ENCODE assay signal across 21 cellular contexts in genomic region chrX:44025611-44026010, GRCh38. TPM values are rescaled to one million over a fixed set of nuclear protein-coding genes. Genes with fewer than 3 reads are reported as not detected.
DNase-seq lines count a peak whose midpoint lies in the region; ATAC-seq, FAIRE-seq and TF ChIP-seq lines count a peak whose summit lies in the region.
"Had no signal": no experiment of that assay in that cellular context is flagged by ENCODE, and none has a peak within 500 bp of the region (broad histone marks: within the 10 kb centered on the region; RNA-seq: fewer than 3 reads in every experiment).

No MANE protein-coding gene starts in this region.

- H3K27ac Mint-ChIP-seq in T-helper 17 cell = no peak overlapping the region
- H3K27ac Mint-ChIP-seq: CD8-positive, alpha-beta T cell; stimulated activated naive CD8-positive, alpha-beta T cell treated with anti-CD3 and anti-CD28 coated beads, Interleukin-15, Interleukin-2, amounts not matched to agents 100 ng/mL and 50 ng/mL, for 24 hours; type B pancreatic cell had no signal

- no peak for TF ChIP-seq RAD21 in SK-N-SH (IDR thresholded peaks at IDR 0.05; ENCODE audit: low read length)

- no peaks in the 10 kb centered on the region for H3K9me3 ChIP-seq in SK-N-SH
- H3K9me3 ChIP-seq in adipocyte (ENCODE audit: control insufficient read depth, low read length) = peaks cover 11% of the 10 kb centered on the region
- H3K9me3 ChIP-seq in T-helper 17 cell (ENCODE audit: control insufficient read depth, low read length, poor library complexity, severe bottlenecking) = no peaks in the 10 kb centered on the region
- H3K9me3 ChIP-seq in kidney (ENCODE audit: control insufficient read depth in 1 of 2, low read length in 2 of 2) = no peaks in the 10 kb centered on the region
- H3K9me3 ChIP-seq: SJSA1 had no signal

- POLR2A ChIA-PET in SK-N-SH (lab: Yijun Ruan, JAX) = no interaction called here

- no peak overlapping the region for H3K4me3 ChIP-seq in SK-N-SH (ENCODE audit: low read depth in 2 of 2, low read length in 1 of 2)
- no peak overlapping the region for H3K4me3 ChIP-seq in adipocyte (ENCODE audit: low read length)
- no peak overlapping the region for H3K4me3 ChIP-seq in kidney (ENCODE audit: low read length in 2 of 2)
- H3K4me3 ChIP-seq: SJSA1 had no signal

- H3K4me1 Mint-ChIP-seq in T-helper 17 cell = no peaks in the 10 kb centered on the region

- CTCF ChIA-PET in SK-N-SH (lab: Yijun Ruan, JAX) = interaction anchor here (0.8 to 1.2 kb wide), 4 partner anchors 14 to 218 kb away, joined by 3 to 6 read pairs (median 3); no protein-coding TSS in a partner anchor

- H3K4me1 ChIP-seq in SK-N-SH (ENCODE audit: control insufficient read depth in 1 of 2, insufficient read depth in 2 of 2, low read depth in 1 of 2, low read length in 1 of 2) (no peaks in the 10 kb centered on the region; a peak in 1 of 4 replicates), adipocyte (ENCODE audit: control insufficient read depth, insufficient read depth, low read length) (no peaks in the 10 kb centered on the region), kidney (ENCODE audit: control insufficient read depth in 1 of 2, insufficient read depth in 1 of 2, low read depth in 1 of 2, low read length in 2 of 2) (no peaks in the 10 kb centered on the region)

- intact Hi-C loops in kidney (cut with DNase I) = no loop called here

- peak; percentile 31; the same call in 1 of the 3 replicates for ATAC-seq in SK-N-SH treated with all-trans-retinoic acid at 6 μM for 48 hours
- no peak for ATAC-seq in T-helper 17 cell
- ATAC-seq: CD8-positive, alpha-beta T cell; HepG2; left cardiac atrium had no signal

- WGBS in SK-N-SH (ENCODE audit: low lambda C conversion rate) = 24% methylated on average over 1 of the region's 1 CpG

- no peak for DNase-seq in SK-N-SH
- DNase-seq in adipocyte (ENCODE audit: low read depth) = peak; percentile 37
- DNase-seq in fibroblast of peridontal ligament (ENCODE audit: extremely low read depth) = peak; percentile 54
- no peak for DNase-seq in NCI-H2029 (lab: John Stamatoyannopoulos, UW)
- no peak for DNase-seq in T-helper 17 cell
- DNase-seq in central memory CD4-positive, alpha-beta T cell = no peak
- DNase-seq in kidney = no peak
- DNase-seq: activated CD4-positive, CD25-positive, alpha-beta regulatory T cell treated with anti-CD3 and anti-CD28 coated beads, Interleukin-2, amount 50 U/mL, for 72 hours; activated effector memory CD4-positive, alpha-beta T cell treated with anti-CD3 and anti-CD28 coated beads, Interleukin-2, amount 50 U/mL, for 16 hours; amygdala; CD8-positive, alpha-beta T cell; erythroblast; left cardiac atrium; NCI-H526 had no signal

- no peaks in the 10 kb centered on the region for H3K36me3 ChIP-seq in SK-N-SH (replicated peaks in 1 of 2; ENCODE audit: control insufficient read depth in 1 of 2, insufficient read depth in 2 of 2, low read length in 1 of 2)
- H3K36me3 ChIP-seq in adipocyte (ENCODE audit: control insufficient read depth, insufficient read depth, low read length, severe bottlenecking) = no peaks in the 10 kb centered on the region
- no peaks in the 10 kb centered on the region for H3K36me3 ChIP-seq in kidney (ENCODE audit: control insufficient read depth in 1 of 2, insufficient read depth in 2 of 2, low read length in 2 of 2)
- H3K36me3 ChIP-seq: SJSA1 had no signal

- no peak for FAIRE-seq in kidney (lab: Jason Lieb, UNC)
- FAIRE-seq: A204.1, HepG2 had no signal

- H3F3A ChIP-seq in SK-N-SH (replicated peaks; ENCODE audit: insufficient read depth) = peaks cover 11% of the 10 kb centered on the region

- TF ChIP-seq EP300 in SK-N-SH (IDR thresholded peaks at IDR 0.05; ENCODE audit: borderline replicate concordance in 1 of 2, low read depth in 1 of 2, low read length in 1 of 2) = no peak

- TF ChIP-seq CTCF in SK-N-SH (IDR thresholded peaks at IDR 0.05) = no peak
- TF ChIP-seq CTCF in kidney (IDR thresholded peaks at IDR 0.05; ENCODE audit: borderline replicate concordance, extremely low read depth, insufficient read depth) = no peak

- H4K20me1 ChIP-seq in SK-N-SH (ENCODE audit: insufficient read depth) = no peaks in the 10 kb centered on the region

- H3K27me3 ChIP-seq in SK-N-SH (ENCODE audit: insufficient read depth) (peaks cover 6% of the 10 kb centered on the region; the same call in 1 of the 2 replicates), adipocyte (replicated peaks; ENCODE audit: control insufficient read depth, insufficient read depth, low read length) (peaks cover 15% of the 10 kb centered on the region)
- H3K27me3 ChIP-seq: SJSA1 had no signal

- H3K4me2 ChIP-seq in SK-N-SH = no peak overlapping the region

- H3K27ac ChIP-seq in SK-N-SH (ENCODE audit: low read depth in 2 of 2, low read length in 1 of 2) (peak overlapping the region in 1 of 2 experiments; percentile 68; a peak in 2 of 4 replicates), kidney (ENCODE audit: low read depth in 2 of 2, low read length in 2 of 2) (no peak overlapping the region)
- H3K27ac ChIP-seq: SJSA1 had no signal

- H3K27me3 Mint-ChIP-seq in T-helper 17 cell = no peaks in the 10 kb centered on the region
- H3K27me3 Mint-ChIP-seq: stimulated activated naive CD8-positive, alpha-beta T cell treated with anti-CD3 and anti-CD28 coated beads, Interleukin-15, Interleukin-2, amounts not matched to agents 100 ng/mL and 50 ng/mL, for 24 hours; type B pancreatic cell had no signal

- H3K4me3 Mint-ChIP-seq in T-helper 17 cell = no peak overlapping the region
- H3K4me3 Mint-ChIP-seq: CD8-positive, alpha-beta T cell; stimulated activated naive CD8-positive, alpha-beta T cell treated with anti-CD3 and anti-CD28 coated beads, Interleukin-15, Interleukin-2, amounts not matched to agents 100 ng/mL and 50 ng/mL, for 24 hours; type B pancreatic cell had no signal

- H3K36me3 Mint-ChIP-seq in T-helper 17 cell (ENCODE audit: low read depth) = no peaks in the 10 kb centered on the region
- H3K36me3 Mint-ChIP-seq: CD8-positive, alpha-beta T cell; type B pancreatic cell had no signal

- no peaks in the 10 kb centered on the region for H3K9me2 ChIP-seq in SK-N-SH

- H2AFZ ChIP-seq in SK-N-SH (ENCODE audit: low read depth) = no peak overlapping the region

- no peaks in the 10 kb centered on the region for H3K79me2 ChIP-seq in SK-N-SH (ENCODE audit: insufficient read depth)

- H3K9ac ChIP-seq in SK-N-SH (no peak overlapping the region), adipocyte (ENCODE audit: low read length) (no peak overlapping the region), kidney (ENCODE audit: low read length in 2 of 2) (no peak overlapping the region)

TF ChIP-seq in SK-N-SH treated with all-trans-retinoic acid at 6 μM for 48 hours, 23 proteins besides CTCF, POLR2A, EP300 and RAD21 (continues in another document):
- TF ChIP-seq ZNF8 (CRISPR knock-in tag; IDR thresholded peaks at IDR 0.05) (no peak), RARB (CRISPR knock-in tag; IDR thresholded peaks at IDR 0.05) (no peak), ARNTL (CRISPR knock-in tag; IDR thresholded peaks at IDR 0.05; ENCODE audit: borderline replicate concordance, low read depth) (no peak), TCF4 (CRISPR knock-in tag; IDR thresholded peaks at IDR 0.05; ENCODE audit: borderline replicate concordance) (no peak), CSDC2 (CRISPR knock-in tag; IDR thresholded peaks at IDR 0.05) (no peak)

TF ChIP-seq in SK-N-SH, 30 proteins besides CTCF, POLR2A, EP300 and RAD21 (continues in another document):
- TF ChIP-seq, protein P1, sequence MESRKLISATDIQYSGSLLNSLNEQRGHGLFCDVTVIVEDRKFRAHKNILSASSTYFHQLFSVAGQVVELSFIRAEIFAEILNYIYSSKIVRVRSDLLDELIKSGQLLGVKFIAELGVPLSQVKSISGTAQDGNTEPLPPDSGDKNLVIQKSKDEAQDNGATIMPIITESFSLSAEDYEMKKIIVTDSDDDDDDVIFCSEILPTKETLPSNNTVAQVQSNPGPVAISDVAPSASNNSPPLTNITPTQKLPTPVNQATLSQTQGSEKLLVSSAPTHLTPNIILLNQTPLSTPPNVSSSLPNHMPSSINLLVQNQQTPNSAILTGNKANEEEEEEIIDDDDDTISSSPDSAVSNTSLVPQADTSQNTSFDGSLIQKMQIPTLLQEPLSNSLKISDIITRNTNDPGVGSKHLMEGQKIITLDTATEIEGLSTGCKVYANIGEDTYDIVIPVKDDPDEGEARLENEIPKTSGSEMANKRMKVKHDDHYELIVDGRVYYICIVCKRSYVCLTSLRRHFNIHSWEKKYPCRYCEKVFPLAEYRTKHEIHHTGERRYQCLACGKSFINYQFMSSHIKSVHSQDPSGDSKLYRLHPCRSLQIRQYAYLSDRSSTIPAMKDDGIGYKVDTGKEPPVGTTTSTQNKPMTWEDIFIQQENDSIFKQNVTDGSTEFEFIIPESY (IDR thresholded peaks at IDR 0.05; ENCODE audit: borderline replicate concordance, low read depth) = no peak
- TF ChIP-seq FOSL2 (IDR thresholded peaks at IDR 0.05; ENCODE audit: borderline replicate concordance, low read depth) (no peak), REST (IDR thresholded peaks at IDR 0.05; ENCODE audit: low read depth, low read length) (no peak), SIN3A (IDR thresholded peaks at IDR 0.05; ENCODE audit: borderline replicate concordance, low read depth, low read length) (no peak)

RNA-seq across cellular contexts. Expression of gene NDP, which starts 52.4 kb away (rescaled TPM):
- polyA plus RNA-seq in SK-N-SH (2012; rRNA removed) = 0.13 and 0.16 TPM in 2 replicates
- 0.08 and 0.17 TPM in 2 replicates for polyA plus RNA-seq in SK-N-SH (2012; cell fraction: cytosol; rRNA removed)
- 0.02 and 0.54 TPM in 2 replicates for polyA plus RNA-seq in SK-N-SH (2012; cell fraction: nucleus; rRNA removed)
- total RNA-seq in T-helper 17 cell = not detected
- not detected for total RNA-seq in kidney
- not detected for polyA plus RNA-seq in kidney (ENCODE audit: insufficient read depth, low read depth, low replicate concordance)
- total RNA-seq: CD8-positive, alpha-beta T cell; HepG2; left cardiac atrium; mononuclear cell had no signal
- polyA plus RNA-seq: HepG2 had no signal

Comparison
In these comparisons a context has a peak if more than half of its experiments do, and no peak if none do; other contexts are left out.
1. DNase-seq: peak in adipocyte (single experiment) and fibroblast of peridontal ligament (single experiment); none in SK-N-SH (single experiment), NCI-H2029 (single experiment), T-helper 17 cell (0 of 3), central memory CD4-positive, alpha-beta T cell (single experiment) and kidney (single experiment).